In genomic region chr6:131807321-131807643, GRCh38 we compare ENCODE assay signal across 8 cellular contexts. TPM values are rescaled to one million over a fixed set of nuclear protein-coding genes. Genes with fewer than 3 reads are reported as not detected.
DNase-seq lines count a peak whose midpoint lies in the region; ATAC-seq, FAIRE-seq and TF ChIP-seq lines count a peak whose summit lies in the region.

No MANE protein-coding gene starts in this region.

- peak overlapping the region; percentile 99 for H3K4me2 ChIP-seq in HepG2 (ENCODE audit: low read depth, low read length)

- 0 out of 2 replicates have a peak, but pooled peaks cover 3% of the 10 kb centered on the region for H4K20me1 ChIP-seq in HepG2 (ENCODE audit: insufficient read depth, low read length)

- BruUV-seq in HepG2 (replicated peaks; lab: Mats Ljungman, UMichigan): TSS peak; percentile 79

- H3K27ac ChIP-seq in HepG2 (ENCODE audit: extremely low read length, insufficient read depth, low read length): peak overlapping the region; percentile 62
- H3K27ac ChIP-seq in thymus (ENCODE audit: low read depth): peak overlapping the region; percentile 31

- WGBS in HepG2 (ENCODE audit: low lambda C conversion rate): 2% methylated on average over 17 of the region's 17 CpGs
- 3% methylated on average over 17 of the region's 17 CpGs for WGBS in thymus

- no peaks in the 10 kb centered on the region for H3K9me3 Mint-ChIP-seq in activated CD8-positive, alpha-beta memory T cell treated with anti-CD3 and anti-CD28 coated beads, Interleukin-2, amount 10 ng/mL, durations not matched to agents 7 days and 5 days (ENCODE audit: low read depth)

- no peak for TF ChIP-seq CTCF in HepG2 (CRISPR knock-in tag; IDR thresholded peaks at IDR 0.05)

- peaks cover 64% of the 10 kb centered on the region for H3K27me3 Mint-ChIP-seq in activated CD8-positive, alpha-beta memory T cell treated with anti-CD3 and anti-CD28 coated beads, Interleukin-2, amount 10 ng/mL, durations not matched to agents 7 days and 5 days

- DNase-seq in activated CD8-positive, alpha-beta memory T cell treated with anti-CD3 and anti-CD28 coated beads, Interleukin-2, amount 10 ng/mL, durations not matched to agents 7 days and 5 days: no peak
- DNase-seq in activated CD8-positive, alpha-beta memory T cell treated with anti-CD3 and anti-CD28 coated beads for 24 hours: no peak
- DNase-seq in adipocyte (ENCODE audit: low read depth) (no peak), HepG2 (ENCODE audit: low spot score) (no peak), NCI-H1694 (lab: John Stamatoyannopoulos, UW) (no peak), NCI-H748 (lab: John Stamatoyannopoulos, UW; ENCODE audit: unreplicated experiment) (no peak), HK-2 (ENCODE audit: unreplicated experiment) (no peak)

- peaks cover 19% of the 10 kb centered on the region for H3K4me1 Mint-ChIP-seq in activated CD8-positive, alpha-beta memory T cell treated with anti-CD3 and anti-CD28 coated beads, Interleukin-2, amount 10 ng/mL, durations not matched to agents 7 days and 5 days

- no peaks in the 10 kb centered on the region for H3K27me3 ChIP-seq in adipocyte (replicated peaks; ENCODE audit: control insufficient read depth, insufficient read depth, low read length)
- H3K27me3 ChIP-seq in HepG2 (ENCODE audit: control insufficient read depth in 1 of 2, insufficient read depth in 2 of 2, low read length in 2 of 2): no peaks in the 10 kb centered on the region; a peak in 1 of 5 replicates
- peaks cover 30% of the 10 kb centered on the region for H3K27me3 ChIP-seq in thymus (ENCODE audit: control insufficient read depth, insufficient read depth)

- TF ChIP-seq RAD21 in HepG2 (CRISPR knock-in tag; IDR thresholded peaks at IDR 0.05): no peak

- H3K4me1 ChIP-seq in adipocyte (ENCODE audit: control insufficient read depth, insufficient read depth, low read length) (peaks cover 12% of the 10 kb centered on the region), HepG2 (ENCODE audit: insufficient read depth, low read length) (peaks cover 67% of the 10 kb centered on the region), thymus (ENCODE audit: control insufficient read depth, insufficient read depth, low read length) (no peaks in the 10 kb centered on the region)

- H3K4me3 ChIP-seq in adipocyte (ENCODE audit: low read length) (peak overlapping the region; percentile 82), HepG2 (replicated peaks in 1 of 3; ENCODE audit: insufficient read depth in 1 of 3, low read depth in 2 of 3, low read length in 3 of 3) (peak overlapping the region; percentile 68 to 94 (median 71)), thymus (ENCODE audit: low read length) (peak overlapping the region; percentile 49)

- no peak for ATAC-seq in activated CD8-positive, alpha-beta memory T cell treated with anti-CD3 and anti-CD28 coated beads, Interleukin-2, amount 10 ng/mL, durations not matched to agents 7 days and 5 days
- ATAC-seq in HepG2: no peak

- FAIRE-seq in HepG2 (lab: Jason Lieb, UNC): no peak

- intact Hi-C loops in HepG2 (cut with micrococcal nuclease; ENCODE audit: unreplicated experiment): loop anchor here (1.0 to 10.0 kb wide), 4 partner anchors 40 to 110 kb away; no protein-coding TSS in a partner anchor

- H3K36me3 ChIP-seq in adipocyte (ENCODE audit: control insufficient read depth, insufficient read depth, low read length, severe bottlenecking) (no peaks in the 10 kb centered on the region), HepG2 (replicated peaks in 1 of 2; ENCODE audit: control insufficient read depth in 1 of 2, insufficient read depth in 2 of 2, low read length in 2 of 2) (0 out of 5 replicates have a peak, but pooled peaks cover 0 to 1% of the 10 kb centered on the region in 2 experiments), thymus (ENCODE audit: control insufficient read depth, insufficient read depth) (no peaks in the 10 kb centered on the region)

- peaks cover 38% of the 10 kb centered on the region for H3K79me2 ChIP-seq in HepG2 (ENCODE audit: insufficient read depth, low read length)

- no peaks in the 10 kb centered on the region for H3K9me3 ChIP-seq in adipocyte (ENCODE audit: control insufficient read depth, low read length)
- no peaks in the 10 kb centered on the region for H3K9me3 ChIP-seq in HepG2 (ENCODE audit: low read length)
- H3K9me3 ChIP-seq in thymus (ENCODE audit: control insufficient read depth): no peaks in the 10 kb centered on the region

- TF ChIP-seq EP300 in HepG2 (IDR thresholded peaks at IDR 0.05; ENCODE audit: low read depth in 2 of 2, low read length in 2 of 2) (no peak), HepG2 (CRISPR knock-in tag; IDR thresholded peaks at IDR 0.05; ENCODE audit: borderline replicate concordance) (no peak)

- no peaks in the 10 kb centered on the region for H3K36me3 Mint-ChIP-seq in activated CD8-positive, alpha-beta memory T cell treated with anti-CD3 and anti-CD28 coated beads, Interleukin-2, amount 10 ng/mL, durations not matched to agents 7 days and 5 days

- H3K9ac ChIP-seq in adipocyte (ENCODE audit: low read length) (peak overlapping the region; percentile 72), HepG2 (ENCODE audit: insufficient read depth, low read depth, low read length) (peak overlapping the region; percentile 64)

- TF ChIP-seq POLR2A in HepG2 (IDR thresholded peaks at IDR 0.05; ENCODE audit: insufficient read depth in 1 of 2, low read depth in 2 of 2, low read length in 2 of 2): no peak

- CTCF ChIA-PET in activated CD8-positive, alpha-beta memory T cell treated with anti-CD3 and anti-CD28 coated beads, Interleukin-2, amount 10 ng/mL, durations not matched to agents 7 days and 5 days (lab: Charles Lee): no interaction called here
- CTCF ChIA-PET in HepG2 (lab: Yijun Ruan, JAX; ENCODE audit: low intra/inter-chr PET ratio, low total read pairs): interaction anchor here (1.1 to 3.0 kb wide), 2 partner anchors 15 to 113 kb away, joined by 5 to 18 read pairs; no protein-coding TSS in a partner anchor

- H2AFZ ChIP-seq in HepG2 (ENCODE audit: low read length): peak overlapping the region; percentile 69

- no peak overlapping the region for H3K27ac Mint-ChIP-seq in activated CD8-positive, alpha-beta memory T cell treated with anti-CD3 and anti-CD28 coated beads, Interleukin-2, amount 10 ng/mL, durations not matched to agents 7 days and 5 days

- POLR2A ChIA-PET in HepG2 (lab: Yijun Ruan, JAX): interaction anchor here (1.8 kb wide), 1 partner anchor 37 kb away, joined by 5 read pairs; no protein-coding TSS in a partner anchor

- in situ Hi-C loops in HepG2 (cut with HindIII; ENCODE audit: extremely low pct_ligation_motif_present, low pct_unique_long_range_greater_than_20kb): no loop called here

- H3K4me3 Mint-ChIP-seq in activated CD8-positive, alpha-beta memory T cell treated with anti-CD3 and anti-CD28 coated beads, Interleukin-2, amount 10 ng/mL, durations not matched to agents 7 days and 5 days: peak overlapping the region; percentile 76

TF ChIP-seq in HepG2, 621 proteins besides CTCF, POLR2A, EP300 and RAD21 (continues in another document):
- TF ChIP-seq ZNF503 (CRISPR knock-in tag; IDR thresholded peaks at IDR 0.05): peak; percentile 14; the same call in 1 of the 2 replicates
- TF ChIP-seq IKZF1 (IDR thresholded peaks at IDR 0.05): no peak

RNA-seq across cellular contexts. Expression of gene ENPP1, which starts 0.5 kb away (rescaled TPM):
- under 1 TPM; 0.15 to 0.47 TPM for total RNA-seq in activated CD8-positive, alpha-beta memory T cell treated with anti-CD3 and anti-CD28 coated beads, Interleukin-2, amount 10 ng/mL, durations not matched to agents 7 days and 5 days
- 45.8 and 56.5 TPM in 2 replicates for total RNA-seq in HepG2 (2016; rRNA removed; fragmentation: Illumina TruSeq; extraction: Trizol)
- total RNA-seq in HepG2 (2016; cell fraction: cytosol; rRNA removed; fragmentation: Illumina TruSeq; extraction: Trizol; ENCODE audit: low read depth): 10.1 and 11.5 TPM in 2 replicates
- 42.4 and 56.4 TPM in 2 replicates for total RNA-seq in HepG2 (2016; cell fraction: insoluble cytoplasmic fraction; rRNA removed; fragmentation: Illumina TruSeq; extraction: Trizol)
- total RNA-seq in HepG2 (2016; cell fraction: membrane; rRNA removed; fragmentation: Illumina TruSeq; extraction: Trizol): 25.5 and 30.0 TPM in 2 replicates
- total RNA-seq in HepG2 (2016; cell fraction: nucleus; rRNA removed; fragmentation: Illumina TruSeq; extraction: Trizol): 64.8 and 75.0 TPM in 2 replicates
- polyA plus RNA-seq in HepG2 (2011; rRNA removed): 108 and 160 TPM in 2 replicates
- polyA plus RNA-seq in HepG2 (2011; cell fraction: cytosol; rRNA removed): 44.8 and 69.4 TPM in 2 replicates
- polyA plus RNA-seq in HepG2 (2011; cell fraction: nucleus; rRNA removed): 68.4 and 74.0 TPM in 2 replicates
- 78.0 and 114 TPM in 2 replicates for polyA plus RNA-seq in HepG2 (2012)
- 4.9 and 5.0 TPM in 2 replicates for polyA plus RNA-seq in HepG2 (2016; cell fraction: cytosol; fragmentation: Illumina TruSeq; extraction: Trizol; ENCODE audit: low read depth)
- polyA plus RNA-seq in HepG2 (2016; cell fraction: insoluble cytoplasmic fraction; fragmentation: Illumina TruSeq; extraction: Trizol; ENCODE audit: low read depth): 31.1 and 31.2 TPM in 2 replicates
- 16.0 and 17.5 TPM in 2 replicates for polyA plus RNA-seq in HepG2 (2016; cell fraction: membrane; fragmentation: Illumina TruSeq; extraction: Trizol; ENCODE audit: low read depth)
- polyA plus RNA-seq in HepG2 (2016; cell fraction: nucleus; fragmentation: Illumina TruSeq; extraction: Trizol; ENCODE audit: insufficient read depth, low read depth): 60.5 and 63.3 TPM in 2 replicates
- 0.54 and 87.5 TPM in 2 replicates for polyA minus RNA-seq in HepG2 (2011; rRNA and poly(A)+ RNA removed; ENCODE audit: low replicate concordance)
- polyA minus RNA-seq in HepG2 (2011; cell fraction: cytosol; rRNA and poly(A)+ RNA removed): 133 and 175 TPM in 2 replicates
- polyA minus RNA-seq in HepG2 (2011; cell fraction: nucleus; rRNA and poly(A)+ RNA removed): 269 and 305 TPM in 2 replicates
- 10.4 TPM for polyA plus RNA-seq in thymus

Comparison
In these comparisons a context has a peak if more than half of its experiments do, and no peak if none do; other contexts are left out.
1. RNA of gene ENPP1, which starts 0.5 kb away (total RNA-seq): 10.1 to 75.0 TPM in HepG2; 0.15 to 0.47 TPM in activated CD8-positive, alpha-beta memory T cell treated with anti-CD3 and anti-CD28 coated beads, Interleukin-2, amount 10 ng/mL, durations not matched to agents 7 days and 5 days; every median in the first group is over 4 times any median in the second.
2. Peak in every context shown above with its lines, with median percentiles within 50 percentile points of each other: H3K4me3 ChIP-seq.